Comparison of ENCODE assay signal across 8 cellular contexts in genomic region chr9:129482521-129483466, GRCh38.
A peak's percentile ranks its signal among the peaks of the same experiment; 100 is the strongest.
DNase-seq lines count a peak whose midpoint lies in the region; ATAC-seq and TF ChIP-seq lines count a peak whose summit lies in the region.

No MANE protein-coding gene starts in this region.

- TF ChIP-seq CTCF in AG09309 (IDR thresholded peaks at IDR 0.05; ENCODE audit: control insufficient read depth, insufficient read depth, low read depth, low read length, missing control alignments), result peak; percentile 11
- no peak for TF ChIP-seq CTCF in HFF-Myc (IDR thresholded peaks at IDR 0.05; ENCODE audit: low read depth, low read length, missing control alignments)
- TF ChIP-seq CTCF in breast epithelium (IDR thresholded peaks at IDR 0.05), result no peak

- H3K4me3 ChIP-seq in AG09309 (ENCODE audit: control insufficient read depth, low read depth, low read length) (peak overlapping the region; percentile 28), HFF-Myc (replicated peaks; ENCODE audit: low read depth, low read length) (peak overlapping the region; percentile 33), breast epithelium (peak overlapping the region; percentile 52 to 76 (median 66)), iPS-18a (ENCODE audit: low read length) (peak overlapping the region; percentile 48), rectal smooth muscle tissue (ENCODE audit: low read length) (peak overlapping the region; percentile 60)

- H3K9me3 ChIP-seq in breast epithelium, result no peaks in the 10 kb centered on the region
- H3K9me3 ChIP-seq in iPS-18a (ENCODE audit: control insufficient read depth, low read depth, low read length), result no peaks in the 10 kb centered on the region

- DNase-seq in AG09309 (ENCODE audit: low read depth), result no peak
- no peak for DNase-seq in HFF-Myc (ENCODE audit: extremely low read depth, low read depth)
- DNase-seq in SK-MEL-5 (ENCODE audit: low read depth, low spot score), result peak; percentile 43
- DNase-seq in breast epithelium (ENCODE audit: low spot score in 2 of 2), result peak; percentile 87 to 92

- no peak for TF ChIP-seq POLR2A in breast epithelium (IDR thresholded peaks at IDR 0.05)

- H3K27ac ChIP-seq in breast epithelium, result peak overlapping the region; percentile 100
- no peak overlapping the region for H3K27ac ChIP-seq in iPS-18a (ENCODE audit: low read length)
- peak overlapping the region; percentile 99 for H3K27ac ChIP-seq in rectal smooth muscle tissue (ENCODE audit: low read depth, low read length)

- ATAC-seq in HG03139 (IDR thresholded peaks at IDR 0.05; ENCODE audit: unreplicated experiment) (no peak), GM21367 (IDR thresholded peaks at IDR 0.05; ENCODE audit: unreplicated experiment) (no peak)

- H3K27me3 ChIP-seq in breast epithelium (no peaks in the 10 kb centered on the region), iPS-18a (ENCODE audit: control insufficient read depth, insufficient read depth, low read length) (peaks cover 74% of the 10 kb centered on the region), rectal smooth muscle tissue (ENCODE audit: control insufficient read depth, insufficient read depth, low read length) (no peaks in the 10 kb centered on the region)

- in situ Hi-C loops in SK-MEL-5 (cut with HindIII; ENCODE audit: low pct_unique_long_range_greater_than_20kb, low sequenced_read_pairs), result no loop called here

- H3K36me3 ChIP-seq in breast epithelium (no peaks in the 10 kb centered on the region), iPS-18a (ENCODE audit: control insufficient read depth, low read depth, low read length) (no peaks in the 10 kb centered on the region), rectal smooth muscle tissue (ENCODE audit: control insufficient read depth, insufficient read depth, low read length) (no peaks in the 10 kb centered on the region)

- H3K4me1 ChIP-seq in breast epithelium (peaks cover 21 to 40% of the 10 kb centered on the region in 2 donors), iPS-18a (ENCODE audit: control insufficient read depth, low read depth, low read length) (peaks cover 13% of the 10 kb centered on the region), rectal smooth muscle tissue (ENCODE audit: control insufficient read depth, insufficient read depth, low read length) (peaks cover 54% of the 10 kb centered on the region)

- no peak overlapping the region for H3K9ac ChIP-seq in iPS-18a (ENCODE audit: low read length)
- H3K9ac ChIP-seq in rectal smooth muscle tissue (ENCODE audit: low read length), result peak overlapping the region; percentile 70

- intact Hi-C loops in breast epithelium (cut with DNase I; ENCODE audit: low total_unique reads), result loop anchor here (1.0 kb wide), 1 partner anchor 22 kb away; no protein-coding TSS in a partner anchor

Comparison
In these comparisons a context has a peak if more than half of its experiments do, and no peak if none do; other contexts are left out.
1. DNase-seq: peak in SK-MEL-5 (single experiment) and breast epithelium (2 of 2); none in AG09309 (single experiment) and HFF-Myc (single experiment).
2. Peak in every context shown above with its lines, with median percentiles within 50 percentile points of each other: H3K4me3 ChIP-seq.